In the genomic region with DNA sequence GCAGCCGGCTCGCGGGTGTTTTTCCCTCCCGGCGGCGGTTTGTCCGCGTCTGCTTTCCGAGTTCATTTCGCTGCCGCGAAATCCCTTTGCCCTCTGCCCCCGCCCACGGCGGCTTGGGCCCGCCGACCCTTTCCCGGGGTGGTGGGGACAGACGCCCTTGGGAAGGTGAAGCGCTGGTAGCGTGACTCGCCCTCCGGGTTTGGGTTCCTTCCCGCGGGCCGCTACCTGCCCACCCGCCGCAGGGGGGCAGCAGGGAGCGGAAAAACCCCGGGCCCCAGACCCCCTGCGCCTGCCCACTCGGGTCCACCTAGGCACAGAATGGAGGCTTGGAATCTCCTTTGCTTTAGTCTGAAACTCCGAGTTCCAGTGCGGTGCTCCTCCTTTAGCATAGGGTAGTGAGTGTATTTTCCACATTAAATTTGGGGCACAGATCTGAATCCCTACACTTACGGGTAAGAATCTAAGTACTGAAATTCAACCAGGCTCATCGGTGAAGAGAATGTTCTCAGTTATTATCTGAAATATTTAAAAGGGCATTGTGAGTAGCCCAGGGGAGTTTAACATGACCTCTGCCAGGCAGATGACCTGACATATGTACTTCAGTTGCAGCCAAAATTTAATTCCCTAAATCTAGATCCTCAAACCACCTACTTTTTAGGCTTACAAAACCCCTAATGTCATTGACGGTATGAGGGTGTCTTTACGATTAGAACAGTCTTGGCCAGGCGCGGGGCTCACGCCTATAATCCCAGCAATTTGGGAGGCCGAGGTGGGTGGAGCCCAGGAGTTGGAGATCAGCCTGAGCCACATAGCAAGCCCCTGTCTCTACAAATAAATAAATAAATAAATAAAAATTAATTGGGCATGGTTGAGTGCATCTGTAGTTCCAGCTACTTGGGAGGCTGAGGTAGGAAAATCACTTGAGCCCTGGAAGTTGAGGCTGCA, we compare ENCODE assay signal across 1 cellular context.
TF ChIP-seq lines count a peak whose summit lies in the region.

No MANE protein-coding gene starts in this region.

TF ChIP-seq in IMR-90, 13 proteins besides CTCF, POLR2A, EP300 and RAD21 (continued from another document):
- TF ChIP-seq, protein P1, sequence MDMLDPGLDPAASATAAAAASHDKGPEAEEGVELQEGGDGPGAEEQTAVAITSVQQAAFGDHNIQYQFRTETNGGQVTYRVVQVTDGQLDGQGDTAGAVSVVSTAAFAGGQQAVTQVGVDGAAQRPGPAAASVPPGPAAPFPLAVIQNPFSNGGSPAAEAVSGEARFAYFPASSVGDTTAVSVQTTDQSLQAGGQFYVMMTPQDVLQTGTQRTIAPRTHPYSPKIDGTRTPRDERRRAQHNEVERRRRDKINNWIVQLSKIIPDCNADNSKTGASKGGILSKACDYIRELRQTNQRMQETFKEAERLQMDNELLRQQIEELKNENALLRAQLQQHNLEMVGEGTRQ (IDR thresholded peaks at IDR 0.05; ENCODE audit: low read depth, low read length), result no peak
- TF ChIP-seq RCOR1 (IDR thresholded peaks at IDR 0.05; ENCODE audit: insufficient replicate concordance, low read length) (no peak), MAFK (IDR thresholded peaks at IDR 0.05; ENCODE audit: low read depth, low read length) (no peak), NFE2L2 (IDR thresholded peaks at IDR 0.05; ENCODE audit: low read depth, low read length) (no peak), SMC3 (IDR thresholded peaks at IDR 0.05; ENCODE audit: low read depth, low read length) (peak; percentile 35; the same call in 1 of the 2 replicates), MXI1 (IDR thresholded peaks at IDR 0.05; ENCODE audit: borderline replicate concordance, low read depth, low read length) (no peak), FOS (IDR thresholded peaks at IDR 0.05; ENCODE audit: low read depth, low read length) (no peak)
TF ChIP-seq in IMR-90: peak in this region for 1.
